Comparison of ENCODE assay signal across 9 cellular contexts in genomic region chrX:100410901-100411801, GRCh38. TPM values are rescaled to one million over a fixed set of nuclear protein-coding genes. Genes with fewer than 3 reads are reported as not detected.
DNase-seq lines count a peak whose midpoint lies in the region; ATAC-seq and TF ChIP-seq lines count a peak whose summit lies in the region.
"Had no signal": no experiment of that assay in that cellular context is flagged by ENCODE, and none has a peak within 500 bp of the region (broad histone marks: within the 10 kb centered on the region; RNA-seq: fewer than 3 reads in every experiment).

No MANE protein-coding gene starts in this region.

- H4K8ac ChIP-seq in mesenchymal stem cell (ENCODE audit: low read length) = no peak overlapping the region

- no peak overlapping the region for H3K4me3 ChIP-seq in mammary epithelial cell (replicated peaks in 1 of 3; ENCODE audit: insufficient read depth in 1 of 3, low read depth in 2 of 3, low read length in 3 of 3)
- H3K4me3 ChIP-seq in mesenchymal stem cell (ENCODE audit: insufficient read depth in 1 of 2, low read depth in 1 of 2, low read length in 2 of 2) = peak overlapping the region in 1 of 2 experiments; percentile 55
- H3K4me3 ChIP-seq in thoracic aorta = peak overlapping the region; percentile 63
- H3K4me3 ChIP-seq: BLaER1 treated with 17β-estradiol and CSF1 and Interleukin-3, amounts not matched to agents 10 nM and 100 nM had no signal

- no peaks in the 10 kb centered on the region for H3K79me2 ChIP-seq in mammary epithelial cell (ENCODE audit: insufficient read depth, low read length)

- no peak overlapping the region for H3K14ac ChIP-seq in mesenchymal stem cell (ENCODE audit: low read length in 2 of 2)

- peaks cover 50% of the 10 kb centered on the region for H3K27me3 Mint-ChIP-seq in activated naive CD4-positive, alpha-beta T cell treated with anti-CD3 and anti-CD28 coated beads for 36 hours (ENCODE audit: low read depth)
- peaks cover 48% of the 10 kb centered on the region for H3K27me3 Mint-ChIP-seq in activated CD8-positive, alpha-beta T cell treated with anti-CD3 and anti-CD28 coated beads for 36 hours

- peak overlapping the region; percentile 42 for H3K4me2 ChIP-seq in mammary epithelial cell (ENCODE audit: insufficient read depth, low read depth, low read length)
- H3K4me2 ChIP-seq in mesenchymal stem cell (ENCODE audit: low read length, poor library complexity, severe bottlenecking) = peak overlapping the region; percentile 29
- H3K4me2 ChIP-seq: BLaER1 treated with 17β-estradiol and CSF1 and Interleukin-3, amounts not matched to agents 10 nM and 100 nM had no signal

- no peak overlapping the region for H2AK5ac ChIP-seq in mesenchymal stem cell (ENCODE audit: low read length, severe bottlenecking)

- DNase-seq in activated naive CD4-positive, alpha-beta T cell treated with anti-CD3 and anti-CD28 coated beads for 36 hours = no peak
- no peak for DNase-seq in activated naive CD4-positive, alpha-beta T cell (lab: John Stamatoyannopoulos, UW)
- DNase-seq in mammary epithelial cell (no peak), mesenchymal stem cell (no peak), thoracic aorta (ENCODE audit: low spot score) (no peak), KBM-7 (no peak)
- DNase-seq in activated CD8-positive, alpha-beta T cell treated with anti-CD3 and anti-CD28 coated beads for 36 hours = no peak

- POLR2A ChIA-PET in activated CD8-positive, alpha-beta T cell treated with anti-CD3 and anti-CD28 coated beads for 36 hours (lab: Charles Lee) = no interaction called here

- no peak for TF ChIP-seq CTCF in mammary epithelial cell (conservative IDR thresholded peaks at IDR 0.05 in 1 of 2, IDR thresholded peaks at IDR 0.05 in 1 of 2; ENCODE audit: extremely low read depth in 1 of 2, insufficient read depth in 1 of 2, low read depth in 1 of 2, low read length in 2 of 2)
- TF ChIP-seq CTCF in thoracic aorta (IDR thresholded peaks at IDR 0.05) = no peak
- TF ChIP-seq CTCF in activated CD8-positive, alpha-beta T cell treated with anti-CD3 and anti-CD28 coated beads for 36 hours (IDR thresholded peaks at IDR 0.05) = no peak

- H3K27ac ChIP-seq in mammary epithelial cell (ENCODE audit: insufficient read depth, low read depth, low read length) = no peak overlapping the region
- no peak overlapping the region for H3K27ac ChIP-seq in mesenchymal stem cell (ENCODE audit: low read length, poor library complexity, severe bottlenecking)
- no peak overlapping the region for H3K27ac ChIP-seq in thoracic aorta
- H3K27ac ChIP-seq: BLaER1 treated with 17β-estradiol and CSF1 and Interleukin-3, amounts not matched to agents 10 nM and 100 nM had no signal

- no peak overlapping the region for H3K18ac ChIP-seq in mesenchymal stem cell (ENCODE audit: low read depth in 1 of 2, low read length in 2 of 2)

- dilution Hi-C loops in mammary epithelial cell (cut with HindIII; ENCODE audit: low sequenced_read_pairs) = no loop called here

- H3K9me3 ChIP-seq in mammary epithelial cell (replicated peaks; ENCODE audit: insufficient read depth, low read length) = peaks cover 18% of the 10 kb centered on the region
- H3K9me3 ChIP-seq in mesenchymal stem cell (ENCODE audit: control insufficient read depth, low read length) = peaks cover 8% of the 10 kb centered on the region
- no peaks in the 10 kb centered on the region for H3K9me3 ChIP-seq in thoracic aorta

- H3K27me3 ChIP-seq in mammary epithelial cell (ENCODE audit: insufficient read depth, low read length) (peaks cover 19% of the 10 kb centered on the region), mesenchymal stem cell (ENCODE audit: control insufficient read depth in 1 of 2, insufficient read depth in 1 of 2, low read length in 2 of 2) (peaks cover 61 to 79% of the 10 kb centered on the region in 2 experiments), thoracic aorta (replicated peaks; ENCODE audit: insufficient read depth) (no peaks in the 10 kb centered on the region)

- H3K4ac ChIP-seq in mesenchymal stem cell (ENCODE audit: low read depth in 1 of 2, low read length in 2 of 2) = no peak overlapping the region

- no peaks in the 10 kb centered on the region for H3K9me3 Mint-ChIP-seq in activated naive CD4-positive, alpha-beta T cell treated with anti-CD3 and anti-CD28 coated beads for 36 hours
- H3K9me3 Mint-ChIP-seq in activated CD8-positive, alpha-beta T cell treated with anti-CD3 and anti-CD28 coated beads for 36 hours = peaks cover 1% of the 10 kb centered on the region

- CTCF ChIA-PET in activated naive CD4-positive, alpha-beta T cell treated with anti-CD3 and anti-CD28 coated beads for 36 hours (lab: Charles Lee) = interaction anchor here (0.9 kb wide), 1 partner anchor 35 kb away, joined by 3 read pairs; no protein-coding TSS in a partner anchor
- CTCF ChIA-PET in mammary epithelial cell (lab: Charles Lee; ENCODE audit: low non-redundant PET) = interaction anchor here (1.3 kb wide), 1 partner anchor 43 kb away, joined by 9 read pairs; no protein-coding TSS in a partner anchor
- CTCF ChIA-PET in activated CD8-positive, alpha-beta T cell treated with anti-CD3 and anti-CD28 coated beads for 36 hours (lab: Charles Lee) = no interaction called here

- H2AFZ ChIP-seq in mammary epithelial cell (ENCODE audit: low read depth, low read length) (no peak overlapping the region), mesenchymal stem cell (ENCODE audit: low read depth, low read length) (no peak overlapping the region)

- H3K4me3 Mint-ChIP-seq in activated naive CD4-positive, alpha-beta T cell treated with anti-CD3 and anti-CD28 coated beads for 36 hours = peak overlapping the region; percentile 29
- no peak overlapping the region for H3K4me3 Mint-ChIP-seq in activated CD8-positive, alpha-beta T cell treated with anti-CD3 and anti-CD28 coated beads for 36 hours

- H2BK15ac ChIP-seq in mesenchymal stem cell (ENCODE audit: low read depth, poor library complexity, severe bottlenecking) = no peak overlapping the region

- intact Hi-C loops in activated naive CD4-positive, alpha-beta T cell treated with anti-CD3 and anti-CD28 coated beads for 36 hours (cut with micrococcal nuclease) = no loop called here
- intact Hi-C loops in mammary epithelial cell (cut with micrococcal nuclease) = no loop called here
- intact Hi-C loops in activated CD8-positive, alpha-beta T cell treated with anti-CD3 and anti-CD28 coated beads for 36 hours (cut with micrococcal nuclease) = no loop called here

- no peaks in the 10 kb centered on the region for H3K4me1 ChIP-seq in mammary epithelial cell (ENCODE audit: insufficient read depth, low read length)
- H3K4me1 ChIP-seq in mesenchymal stem cell (ENCODE audit: control insufficient read depth, insufficient read depth, low read depth, low read length) = peaks cover 10% of the 10 kb centered on the region
- H3K4me1 ChIP-seq in thoracic aorta (ENCODE audit: control insufficient read depth in 1 of 2, low read depth in 2 of 2) = peaks cover 0 to 9% of the 10 kb centered on the region in 2 donors

- ATAC-seq in thoracic aorta (ENCODE audit: insufficient number of reproducible peaks, low FRiP score, low read depth) = no peak
- ATAC-seq in GM18909 (IDR thresholded peaks at IDR 0.05; ENCODE audit: poor library complexity, unreplicated experiment) = no peak
- ATAC-seq in activated CD8-positive, alpha-beta T cell treated with anti-CD3 and anti-CD28 coated beads for 36 hours = no peak

- H3K9ac ChIP-seq in mammary epithelial cell (ENCODE audit: insufficient read depth, low read length) (no peak overlapping the region), mesenchymal stem cell (ENCODE audit: low read length) (no peak overlapping the region)
- H3K9ac ChIP-seq: BLaER1 treated with 17β-estradiol and CSF1 and Interleukin-3, amounts not matched to agents 10 nM and 100 nM had no signal

- H3K36me3 ChIP-seq in mammary epithelial cell (ENCODE audit: insufficient read depth, low read length) = no peaks in the 10 kb centered on the region
- H3K36me3 ChIP-seq in mesenchymal stem cell (ENCODE audit: control insufficient read depth in 1 of 2, insufficient read depth in 2 of 2, low read depth in 1 of 2, low read length in 2 of 2) = no peaks in the 10 kb centered on the region
- no peaks in the 10 kb centered on the region for H3K36me3 ChIP-seq in thoracic aorta
- H3K36me3 ChIP-seq: BLaER1 treated with 17β-estradiol and CSF1 and Interleukin-3, amounts not matched to agents 10 nM and 100 nM had no signal

- 34% methylated on average over 14 of the region's 53 CpGs for whole genome bisulfite sequencing in mammary epithelial cell (ENCODE audit: low coverage, missing lambda C conversion rate)
- 2% methylated on average over 41 of the region's 53 CpGs for WGBS in mesenchymal stem cell

- no peak overlapping the region for H3K23ac ChIP-seq in mesenchymal stem cell (ENCODE audit: low read length in 2 of 2)

- H3K4me1 Mint-ChIP-seq in activated naive CD4-positive, alpha-beta T cell treated with anti-CD3 and anti-CD28 coated beads for 36 hours (ENCODE audit: low read depth) = peaks cover 13% of the 10 kb centered on the region
- peaks cover 3% of the 10 kb centered on the region for H3K4me1 Mint-ChIP-seq in activated CD8-positive, alpha-beta T cell treated with anti-CD3 and anti-CD28 coated beads for 36 hours (ENCODE audit: low read depth)

- BruUV-seq in mammary epithelial cell (replicated peaks; lab: Mats Ljungman, UMichigan) = no TSS peak

- no peak overlapping the region for H2BK120ac ChIP-seq in mesenchymal stem cell (ENCODE audit: low read depth, low read length)

- H2BK12ac ChIP-seq in mesenchymal stem cell (ENCODE audit: low read length in 2 of 2) = no peak overlapping the region

- no peak overlapping the region for H4K91ac ChIP-seq in mesenchymal stem cell (ENCODE audit: low read length)

- no peak overlapping the region for H2BK5ac ChIP-seq in mesenchymal stem cell (ENCODE audit: low read depth, low read length, poor library complexity, severe bottlenecking)

- in situ Hi-C loops in mammary epithelial cell (cut with MboI; ENCODE audit: low sequenced_read_pairs in 2 of 2) = no loop called here
- in situ Hi-C loops in KBM-7 (cut with MboI; ENCODE audit: low pct_unique_long_range_greater_than_20kb, low sequenced_read_pairs) = no loop called here

- H4K20me1 ChIP-seq in mammary epithelial cell (ENCODE audit: insufficient read depth, low read length) = no peaks in the 10 kb centered on the region
- H4K20me1 ChIP-seq: BLaER1 treated with 17β-estradiol and CSF1 and Interleukin-3, amounts not matched to agents 10 nM and 100 nM had no signal

- H3K27ac Mint-ChIP-seq in activated naive CD4-positive, alpha-beta T cell treated with anti-CD3 and anti-CD28 coated beads for 36 hours = no peak overlapping the region
- no peak overlapping the region for H3K27ac Mint-ChIP-seq in activated CD8-positive, alpha-beta T cell treated with anti-CD3 and anti-CD28 coated beads for 36 hours

- no peaks in the 10 kb centered on the region for H3K36me3 Mint-ChIP-seq in activated naive CD4-positive, alpha-beta T cell treated with anti-CD3 and anti-CD28 coated beads for 36 hours (ENCODE audit: low read depth)
- no peaks in the 10 kb centered on the region for H3K36me3 Mint-ChIP-seq in activated CD8-positive, alpha-beta T cell treated with anti-CD3 and anti-CD28 coated beads for 36 hours (ENCODE audit: low read depth)

- H3K79me1 ChIP-seq in mesenchymal stem cell (replicated peaks; ENCODE audit: low read length, poor library complexity, severe bottlenecking) = no peaks in the 10 kb centered on the region

RNA-seq across cellular contexts. Expression of gene PCDH19, which starts 1.1 kb away (rescaled TPM):
- total RNA-seq in activated naive CD4-positive, alpha-beta T cell treated with anti-CD3 and anti-CD28 coated beads for 36 hours = not detected
- under 1 TPM; 0.33 to 0.61 TPM for total RNA-seq in mammary epithelial cell
- polyA plus RNA-seq in mammary epithelial cell = 0.02 TPM
- not detected for polyA minus RNA-seq in mammary epithelial cell
- polyA plus RNA-seq in mesenchymal stem cell (2013, experiment 1 of 2) = 0.01 TPM
- 0.10 TPM for polyA plus RNA-seq in mesenchymal stem cell (2013, experiment 2 of 2)
- total RNA-seq in thoracic aorta = 1 to 10 TPM in 1 of 2 donors, under 1 TPM in 1; 0.41 to 3.0 TPM
- not detected for total RNA-seq in activated CD8-positive, alpha-beta T cell treated with anti-CD3 and anti-CD28 coated beads for 36 hours
